2 cellular contexts compared by ENCODE assay signal in genomic region chr17:82129095-82129494, GRCh38.
TF ChIP-seq lines count a peak whose summit lies in the region.

No MANE protein-coding gene starts in this region.

TF ChIP-seq in IMR-90, 13 proteins besides CTCF, POLR2A, EP300 and RAD21:
- TF ChIP-seq, protein P1, sequence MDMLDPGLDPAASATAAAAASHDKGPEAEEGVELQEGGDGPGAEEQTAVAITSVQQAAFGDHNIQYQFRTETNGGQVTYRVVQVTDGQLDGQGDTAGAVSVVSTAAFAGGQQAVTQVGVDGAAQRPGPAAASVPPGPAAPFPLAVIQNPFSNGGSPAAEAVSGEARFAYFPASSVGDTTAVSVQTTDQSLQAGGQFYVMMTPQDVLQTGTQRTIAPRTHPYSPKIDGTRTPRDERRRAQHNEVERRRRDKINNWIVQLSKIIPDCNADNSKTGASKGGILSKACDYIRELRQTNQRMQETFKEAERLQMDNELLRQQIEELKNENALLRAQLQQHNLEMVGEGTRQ (IDR thresholded peaks at IDR 0.05; ENCODE audit: low read depth, low read length): no peak
- TF ChIP-seq RFX5 (IDR thresholded peaks at IDR 0.05; ENCODE audit: low read depth, low read length) (no peak), ELK1 (IDR thresholded peaks at IDR 0.05; ENCODE audit: borderline replicate concordance, low read depth, low read length) (no peak), MAZ (IDR thresholded peaks at IDR 0.05; ENCODE audit: borderline replicate concordance, low read depth, low read length) (no peak), CEBPB (IDR thresholded peaks at IDR 0.05; ENCODE audit: low read depth, low read length) (no peak), MXI1 (IDR thresholded peaks at IDR 0.05; ENCODE audit: borderline replicate concordance, low read depth, low read length) (no peak), CHD1 (IDR thresholded peaks at IDR 0.05; ENCODE audit: low read depth, low read length) (no peak)
TF ChIP-seq in IMR-90: peak in this region for 0.

TF ChIP-seq in K562, 482 proteins besides CTCF, POLR2A, EP300 and RAD21:
- TF ChIP-seq VEZF1 (CRISPR knock-in tag; IDR thresholded peaks at IDR 0.05) (peak; percentile 73), CBX2 (IDR thresholded peaks at IDR 0.05; ENCODE audit: insufficient read depth, low read length, poor library complexity, severe bottlenecking) (no peak), PREB (CRISPR knock-in tag; IDR thresholded peaks at IDR 0.05) (no peak), ZNF586 (CRISPR knock-in tag; conservative IDR thresholded peaks at IDR 0.05) (no peak)
